ENCODE assay signal across 8 cellular contexts in the genomic region with DNA sequence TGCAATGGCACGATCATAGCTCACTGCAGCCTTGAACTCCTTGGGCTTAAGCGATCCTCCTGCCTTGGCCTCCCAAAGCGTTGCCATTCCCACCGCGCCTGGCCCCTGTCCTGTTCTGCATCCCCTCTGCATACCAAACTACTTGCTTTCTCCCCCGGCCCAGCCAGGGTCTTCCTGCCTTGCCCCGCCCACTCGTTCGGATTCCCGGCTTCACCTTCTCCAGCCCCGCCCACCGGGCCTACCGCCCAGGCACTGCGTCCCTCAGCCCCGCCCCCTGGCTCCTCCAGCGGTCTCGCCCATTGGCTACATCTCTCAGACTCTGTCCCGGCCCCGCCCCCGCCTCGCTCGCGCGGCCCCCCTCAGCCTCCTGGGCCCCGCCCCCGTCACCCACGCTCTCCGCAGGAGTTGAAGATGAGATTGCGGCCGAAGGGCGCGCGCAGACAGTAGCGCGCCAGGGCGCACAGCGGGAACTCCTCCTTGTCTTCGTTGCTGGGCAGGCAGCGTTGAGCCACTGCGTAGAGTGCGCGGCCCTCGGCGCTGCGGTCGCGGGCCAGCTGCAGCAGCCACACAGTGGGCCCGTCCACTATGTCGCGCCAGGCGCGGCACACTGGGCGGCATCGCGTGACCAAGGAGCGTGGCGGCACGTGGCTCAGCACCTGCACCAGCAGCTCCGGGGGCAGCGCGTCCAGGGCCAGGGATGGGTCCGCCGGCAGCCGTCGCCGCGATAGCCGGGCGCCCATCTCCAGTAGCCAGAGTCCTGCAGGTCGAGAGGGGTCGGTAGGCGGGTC. TPM values are rescaled to one million over a fixed set of nuclear protein-coding genes. Genes with fewer than 3 reads are reported as not detected.
DNase-seq lines count a peak whose midpoint lies in the region; ATAC-seq and TF ChIP-seq lines count a peak whose summit lies in the region.

No MANE protein-coding gene starts in this region.

- no peak overlapping the region for H3K27ac ChIP-seq in CD4-positive, CD25-positive, alpha-beta regulatory T cell (ENCODE audit: insufficient read depth, low read length, poor library complexity, severe bottlenecking)
- no peak overlapping the region for H3K27ac ChIP-seq in IMR-90 (ENCODE audit: insufficient read depth, low read length)
- H3K27ac ChIP-seq in spleen: no peak overlapping the region

- H2BK20ac ChIP-seq in IMR-90 (ENCODE audit: low read depth, low read length): no peak overlapping the region

- H3K36me3 ChIP-seq in CD4-positive, CD25-positive, alpha-beta regulatory T cell (ENCODE audit: control insufficient read depth, insufficient read depth, low read length): no peaks in the 10 kb centered on the region
- H3K36me3 ChIP-seq in IMR-90 (ENCODE audit: control insufficient read depth, insufficient read depth, low read length): peaks cover 13% of the 10 kb centered on the region
- H3K36me3 ChIP-seq in spleen: no peaks in the 10 kb centered on the region

- H2BK15ac ChIP-seq in IMR-90 (ENCODE audit: low read depth, low read length): no peak overlapping the region

- peak overlapping the region; percentile 5 for H2AK9ac ChIP-seq in IMR-90 (replicated peaks; ENCODE audit: low read depth, low read length, poor library complexity)

- no peak for TF ChIP-seq POLR2A in IMR-90 (IDR thresholded peaks at IDR 0.05; ENCODE audit: low read depth, low read length)
- TF ChIP-seq POLR2A in spleen (IDR thresholded peaks at IDR 0.05): no peak

- H2BK5ac ChIP-seq in IMR-90 (ENCODE audit: low read depth, low read length, poor library complexity, severe bottlenecking): no peak overlapping the region

- peaks cover 0 to 2% (median 0%) of the 10 kb centered on the region in 7 donors for H3K9me3 Mint-ChIP-seq in CD4-positive, CD25-positive, alpha-beta regulatory T cell
- no peaks in the 10 kb centered on the region for H3K9me3 Mint-ChIP-seq in activated CD4-positive, alpha-beta T cell treated with anti-CD3 and anti-CD28 coated beads for 36 hours (ENCODE audit: low read depth)

- TF ChIP-seq CTCF in IMR-90 (conservative IDR thresholded peaks at IDR 0.05; ENCODE audit: low read depth, low read length): no peak
- TF ChIP-seq CTCF in spleen (IDR thresholded peaks at IDR 0.05 in 8 of 11, conservative IDR thresholded peaks at IDR 0.05 in 3 of 11): no peak

- peaks cover 19% of the 10 kb centered on the region for H3K27me3 Mint-ChIP-seq in CD4-positive, CD25-positive, alpha-beta regulatory T cell
- H3K27me3 Mint-ChIP-seq in activated CD4-positive, alpha-beta T cell treated with anti-CD3 and anti-CD28 coated beads for 36 hours: peaks cover 15% of the 10 kb centered on the region

- intact Hi-C loops in IMR-90 (cut with micrococcal nuclease) (no loop called here), spleen (cut with DNase I; ENCODE audit: low total_unique reads) (no loop called here)
- intact Hi-C loops in activated CD4-positive, alpha-beta T cell treated with anti-CD3 and anti-CD28 coated beads for 36 hours (cut with DNase I, micrococcal nuclease): loop anchor here in 1 of 2 experiments (1.0 to 5.0 kb wide), 2 partner anchors 19 to 212 kb away; a partner anchor contains a TSS

- WGBS in IMR-90 (ENCODE audit: extremely low coverage in 2 of 2, insufficient read length in 1 of 2), 2 experiments: 35% methylated on average over 31 of the region's 72 CpGs; no CpG with 5 or more reads in 1 of the 2 experiments
- 6 to 11% (median 9%) methylated on average over 34 to 72 of the region's 72 CpGs for WGBS in spleen, 5 donors

- no peak for TF ChIP-seq RAD21 in IMR-90 (IDR thresholded peaks at IDR 0.05; ENCODE audit: low read length)

- in situ Hi-C loops in IMR-90 (cut with MboI; ENCODE audit: low sequenced_read_pairs): loop anchor here (10.0 to 25.0 kb wide), 2 partner anchors 375 to 537 kb away; a partner anchor contains a TSS

- ATAC-seq in CD4-positive, CD25-positive, alpha-beta regulatory T cell (ENCODE audit: low read depth in 2 of 2): peak; percentile 83 to 87
- ATAC-seq in IMR-90 (ENCODE audit: low read depth) (peak; percentile 82), GM21423 (IDR thresholded peaks at IDR 0.05; ENCODE audit: unreplicated experiment) (no peak)
- peak; percentile 94 for ATAC-seq in activated CD4-positive, alpha-beta T cell treated with anti-CD3 and anti-CD28 coated beads for 36 hours

- H2BK120ac ChIP-seq in IMR-90 (ENCODE audit: low read depth, low read length): no peak overlapping the region

- CTCF ChIA-PET in IMR-90 (lab: Yijun Ruan, JAX): no interaction called here
- CTCF ChIA-PET in activated CD4-positive, alpha-beta T cell treated with anti-CD3 and anti-CD28 coated beads for 36 hours (lab: Charles Lee): no interaction called here

- H3K4me2 ChIP-seq in IMR-90 (ENCODE audit: low read depth, low read length): no peak overlapping the region

- BruUV-seq in IMR-90 (replicated peaks; lab: Mats Ljungman, UMichigan): no TSS peak

- peak overlapping the region in 3 of 4 donors; percentile 63 to 86 (median 77) for H3K4me3 Mint-ChIP-seq in CD4-positive, CD25-positive, alpha-beta regulatory T cell
- peak overlapping the region; percentile 16 for H3K4me3 Mint-ChIP-seq in activated CD4-positive, alpha-beta T cell treated with anti-CD3 and anti-CD28 coated beads for 36 hours

- peak overlapping the region in 1 of 3 donors; percentile 38 for H3K27ac Mint-ChIP-seq in CD4-positive, CD25-positive, alpha-beta regulatory T cell
- no peak overlapping the region for H3K27ac Mint-ChIP-seq in activated CD4-positive, alpha-beta T cell treated with anti-CD3 and anti-CD28 coated beads for 36 hours

- peaks cover 11% of the 10 kb centered on the region for H3K4me1 ChIP-seq in CD4-positive, CD25-positive, alpha-beta regulatory T cell (ENCODE audit: control insufficient read depth, insufficient read depth, low read length, poor library complexity, severe bottlenecking)
- peaks cover 2% of the 10 kb centered on the region; the same call in 1 of the 2 replicates for H3K4me1 ChIP-seq in IMR-90 (ENCODE audit: control insufficient read depth, insufficient read depth, low read length)
- H3K4me1 ChIP-seq in spleen: peaks cover 8 to 25% (median 11%) of the 10 kb centered on the region in 6 donors

- no peak overlapping the region for H4K5ac ChIP-seq in IMR-90 (ENCODE audit: low read depth, low read length)

- H3K56ac ChIP-seq in IMR-90 (ENCODE audit: extremely low read depth, insufficient read depth, low read length): no peak overlapping the region

- H4K91ac ChIP-seq in IMR-90 (ENCODE audit: insufficient read depth, low read depth, low read length): no peak overlapping the region

- H3K9ac ChIP-seq in IMR-90 (ENCODE audit: low read depth, low read length): no peak overlapping the region

- POLR2A ChIA-PET in IMR-90 (lab: Charles Lee; ENCODE audit: unreplicated experiment): no interaction called here
- POLR2A ChIA-PET in activated CD4-positive, alpha-beta T cell treated with anti-CD3 and anti-CD28 coated beads for 36 hours (lab: Charles Lee): no interaction called here

- H3K9me1 ChIP-seq in IMR-90 (ENCODE audit: insufficient read depth, low read length): 0 out of 2 replicates have a peak, but pooled peaks cover 3% of the 10 kb centered on the region

- no peak overlapping the region for H3K23ac ChIP-seq in IMR-90 (ENCODE audit: low read depth, low read length)

- no peak overlapping the region for H3K4me3 ChIP-seq in CD4-positive, CD25-positive, alpha-beta regulatory T cell (ENCODE audit: low read depth, low read length)
- H3K4me3 ChIP-seq in IMR-90 (ENCODE audit: insufficient read depth, low read depth, low read length): no peak overlapping the region
- peak overlapping the region in 7 of 8 donors; percentile 25 to 66 (median 33) for H3K4me3 ChIP-seq in spleen

- H2AK5ac ChIP-seq in IMR-90 (ENCODE audit: low read depth, low read length): no peak overlapping the region

- H3K4me1 Mint-ChIP-seq in CD4-positive, CD25-positive, alpha-beta regulatory T cell: peaks cover 0 to 16% (median 9%) of the 10 kb centered on the region in 4 donors
- H3K4me1 Mint-ChIP-seq in activated CD4-positive, alpha-beta T cell treated with anti-CD3 and anti-CD28 coated beads for 36 hours: peaks cover 14% of the 10 kb centered on the region

- H3K14ac ChIP-seq in IMR-90 (replicated peaks; ENCODE audit: low read depth, low read length): no peak overlapping the region

- H3K4ac ChIP-seq in IMR-90 (ENCODE audit: low read depth, low read length): no peak overlapping the region

- no peak overlapping the region for H3K18ac ChIP-seq in IMR-90 (ENCODE audit: low read depth, low read length)

- H4K20me1 ChIP-seq in IMR-90 (ENCODE audit: insufficient read depth, low read length): no peaks in the 10 kb centered on the region; the same call in 1 of the 2 replicates

- H2AFZ ChIP-seq in IMR-90 (replicated peaks; ENCODE audit: low read length, poor library complexity): peak overlapping the region; percentile 86

- H3K36me3 Mint-ChIP-seq in CD4-positive, CD25-positive, alpha-beta regulatory T cell: peaks cover 3% of the 10 kb centered on the region
- H3K36me3 Mint-ChIP-seq in activated CD4-positive, alpha-beta T cell treated with anti-CD3 and anti-CD28 coated beads for 36 hours (ENCODE audit: low read depth): no peaks in the 10 kb centered on the region

- no peaks in the 10 kb centered on the region for H3K9me3 ChIP-seq in CD4-positive, CD25-positive, alpha-beta regulatory T cell (ENCODE audit: control insufficient read depth in 2 of 2, low read length in 2 of 2)
- no peaks in the 10 kb centered on the region for H3K9me3 ChIP-seq in IMR-90 (ENCODE audit: control insufficient read depth, insufficient read depth, low read length)
- H3K9me3 ChIP-seq in spleen: no peaks in the 10 kb centered on the region

- peak; percentile 65 to 85 (median 67) for DNase-seq in CD4-positive, CD25-positive, alpha-beta regulatory T cell
- DNase-seq in IMR-90 (peak; percentile 25), cerebellar cortex (ENCODE audit: low spot score) (peak; percentile 81), inferior parietal cortex (ENCODE audit: extremely low spot score) (peak; percentile 53), spleen (peak; percentile 89), H4 (ENCODE audit: low spot score) (no peak)
- peak; percentile 96 for DNase-seq in activated CD4-positive, alpha-beta T cell treated with anti-CD3 and anti-CD28 coated beads for 36 hours

- H3K79me1 ChIP-seq in IMR-90 (ENCODE audit: low read depth in 1 of 2, low read length in 2 of 2): no peaks in the 10 kb centered on the region

- H4K8ac ChIP-seq in IMR-90 (ENCODE audit: low read depth in 2 of 2, low read length in 2 of 2): no peak overlapping the region

- dilution Hi-C loops in IMR-90 (cut with HindIII; ENCODE audit: low sequenced_read_pairs, unreplicated experiment): no loop called here

- H3K27me3 ChIP-seq in CD4-positive, CD25-positive, alpha-beta regulatory T cell (ENCODE audit: control insufficient read depth, insufficient read depth, low read length): peaks cover 3% of the 10 kb centered on the region
- H3K27me3 ChIP-seq in IMR-90 (ENCODE audit: control insufficient read depth, insufficient read depth, low read length) (no peaks in the 10 kb centered on the region), spleen (replicated peaks in 1 of 7) (peaks cover 0 to 60% (median 10%) of the 10 kb centered on the region in 7 donors)

RNA-seq across cellular contexts. Expression of a gene that starts 19.0 kb away (rescaled TPM):
- total RNA-seq in CD4-positive, CD25-positive, alpha-beta regulatory T cell: 19.8 TPM
- polyA plus RNA-seq in CD4-positive, CD25-positive, alpha-beta regulatory T cell: 100 to 1,000 TPM in 3 of 4 donors, 10 to 100 TPM in 1; 97.2 to 114 (median 108) TPM
- total RNA-seq in IMR-90 (2012; rRNA removed) (26.4 and 26.7 TPM in 2 replicates), spleen (10 to 100 TPM; 23.2 to 32.6 (median 26.0) TPM)
- polyA plus RNA-seq in IMR-90 (2012; rRNA removed) (75.4 and 97.4 TPM in 2 replicates), spleen (10 to 100 TPM; 25.5 to 47.8 (median 47.1) TPM)
- 45.7 and 79.8 TPM in 2 replicates for polyA plus RNA-seq in IMR-90 (2012; cell fraction: cytosol; rRNA removed)
- polyA plus RNA-seq in IMR-90 (2012; cell fraction: nucleus; rRNA removed; ENCODE audit: low replicate concordance): 20.4 and 41.5 TPM in 2 replicates
- total RNA-seq in activated CD4-positive, alpha-beta T cell treated with anti-CD3 and anti-CD28 coated beads for 36 hours: 10 to 100 TPM; 62.4 to 76.0 TPM
- total RNA-seq in H4 (2014; rRNA removed; shearing (Covaris generic)): 117 and 120 TPM in 2 replicates

RNA-seq across cellular contexts. Expression of a gene that starts 19.2 kb away (rescaled TPM):
- 16.1 TPM for total RNA-seq in CD4-positive, CD25-positive, alpha-beta regulatory T cell
- 10 to 100 TPM; 13.1 to 15.6 (median 15.0) TPM for polyA plus RNA-seq in CD4-positive, CD25-positive, alpha-beta regulatory T cell
- total RNA-seq in IMR-90 (2012; rRNA removed): 8.3 and 10.8 TPM in 2 replicates
- 33.4 and 40.3 TPM in 2 replicates for polyA plus RNA-seq in IMR-90 (2012; rRNA removed)
- 10.1 and 17.9 TPM in 2 replicates for polyA plus RNA-seq in IMR-90 (2012; cell fraction: cytosol; rRNA removed)
- polyA plus RNA-seq in IMR-90 (2012; cell fraction: nucleus; rRNA removed; ENCODE audit: low replicate concordance): 126 and 287 TPM in 2 replicates
- 10 to 100 TPM; 36.7 to 39.4 TPM for total RNA-seq in activated CD4-positive, alpha-beta T cell treated with anti-CD3 and anti-CD28 coated beads for 36 hours
- total RNA-seq in spleen: 10 to 100 TPM; 12.5 to 37.4 (median 24.6) TPM
- 10 to 100 TPM; 25.6 to 70.3 (median 50.7) TPM for polyA plus RNA-seq in spleen
- total RNA-seq in H4 (2014; rRNA removed; shearing (Covaris generic)): 31.7 and 41.8 TPM in 2 replicates

RNA-seq across cellular contexts. Expression of a gene that starts 25.8 kb away (rescaled TPM):
- not detected for total RNA-seq in CD4-positive, CD25-positive, alpha-beta regulatory T cell
- under 1 TPM in 2 of 4 donors, not detected in 2; 0.14 to 0.30 TPM for polyA plus RNA-seq in CD4-positive, CD25-positive, alpha-beta regulatory T cell
- 10.8 and 11.9 TPM in 2 replicates for total RNA-seq in IMR-90 (2012; rRNA removed)
- 20.7 and 22.6 TPM in 2 replicates for polyA plus RNA-seq in IMR-90 (2012; rRNA removed)
- 22.8 and 28.6 TPM in 2 replicates for polyA plus RNA-seq in IMR-90 (2012; cell fraction: cytosol; rRNA removed)
- polyA plus RNA-seq in IMR-90 (2012; cell fraction: nucleus; rRNA removed; ENCODE audit: low replicate concordance): 43.7 and 78.5 TPM in 2 replicates
- not detected for total RNA-seq in activated CD4-positive, alpha-beta T cell treated with anti-CD3 and anti-CD28 coated beads for 36 hours
- total RNA-seq in spleen: 1 to 10 TPM; 3.6 to 7.7 (median 5.0) TPM
- 1 to 10 TPM in 2 of 3 donors, under 1 TPM in 1; 0.91 to 2.6 (median 2.2) TPM for polyA plus RNA-seq in spleen
- 35.6 and 46.6 TPM in 2 replicates for total RNA-seq in H4 (2014; rRNA removed; shearing (Covaris generic))

RNA-seq across cellular contexts. Expression of a gene that starts 37.8 kb away (rescaled TPM):
- 0.91 TPM for total RNA-seq in CD4-positive, CD25-positive, alpha-beta regulatory T cell
- polyA plus RNA-seq in CD4-positive, CD25-positive, alpha-beta regulatory T cell: not detected
- not detected in 2 replicates for total RNA-seq in IMR-90 (2012; rRNA removed)
- 0.19 and 0.22 TPM in 2 replicates for polyA plus RNA-seq in IMR-90 (2012; rRNA removed)
- polyA plus RNA-seq in IMR-90 (2012; cell fraction: cytosol; rRNA removed): not detected in 2 replicates
- 1.3 and 1.5 TPM in 2 replicates for polyA plus RNA-seq in IMR-90 (2012; cell fraction: nucleus; rRNA removed; ENCODE audit: low replicate concordance)
- total RNA-seq in activated CD4-positive, alpha-beta T cell treated with anti-CD3 and anti-CD28 coated beads for 36 hours: under 1 TPM; 0.34 to 0.54 TPM
- total RNA-seq in spleen: 1 to 10 TPM in 1 of 7 donors, under 1 TPM in 3, not detected in 3; 0.34 to 1.1 (median 0.57) TPM
- 1 to 10 TPM in 1 of 3 donors, under 1 TPM in 2; 0.77 to 2.9 (median 0.86) TPM for polyA plus RNA-seq in spleen
- total RNA-seq in H4 (2014; rRNA removed; shearing (Covaris generic)): not detected in 2 replicates

RNA-seq across cellular contexts. Expression of a gene that starts 50.0 kb away (rescaled TPM):
- 57.7 TPM for total RNA-seq in CD4-positive, CD25-positive, alpha-beta regulatory T cell
- polyA plus RNA-seq in CD4-positive, CD25-positive, alpha-beta regulatory T cell: 10 to 100 TPM in 3 of 4 donors, 1 to 10 TPM in 1; 9.0 to 18.9 (median 11.9) TPM
- total RNA-seq in IMR-90 (2012; rRNA removed) (6.4 and 7.5 TPM in 2 replicates), spleen (10 to 100 TPM; 18.1 to 29.0 (median 21.1) TPM)
- polyA plus RNA-seq in IMR-90 (2012; rRNA removed) (25.5 and 36.2 TPM in 2 replicates), spleen (10 to 100 TPM; 22.8 to 33.5 (median 23.5) TPM)
- 34.5 and 35.8 TPM in 2 replicates for polyA plus RNA-seq in IMR-90 (2012; cell fraction: cytosol; rRNA removed)
- 11.9 and 21.6 TPM in 2 replicates for polyA plus RNA-seq in IMR-90 (2012; cell fraction: nucleus; rRNA removed; ENCODE audit: low replicate concordance)
- total RNA-seq in activated CD4-positive, alpha-beta T cell treated with anti-CD3 and anti-CD28 coated beads for 36 hours: 10 to 100 TPM; 49.4 to 52.5 TPM
- total RNA-seq in H4 (2014; rRNA removed; shearing (Covaris generic)): 19.2 and 19.6 TPM in 2 replicates

Comparison
In these comparisons a context has a peak if more than half of its experiments do, and no peak if none do; other contexts are left out.
1. H3K4me3 ChIP-seq: peak in spleen (7 of 8); none in CD4-positive, CD25-positive, alpha-beta regulatory T cell (single experiment) and IMR-90 (single experiment).